16 cellular contexts compared by ENCODE assay signal in the genomic region with DNA sequence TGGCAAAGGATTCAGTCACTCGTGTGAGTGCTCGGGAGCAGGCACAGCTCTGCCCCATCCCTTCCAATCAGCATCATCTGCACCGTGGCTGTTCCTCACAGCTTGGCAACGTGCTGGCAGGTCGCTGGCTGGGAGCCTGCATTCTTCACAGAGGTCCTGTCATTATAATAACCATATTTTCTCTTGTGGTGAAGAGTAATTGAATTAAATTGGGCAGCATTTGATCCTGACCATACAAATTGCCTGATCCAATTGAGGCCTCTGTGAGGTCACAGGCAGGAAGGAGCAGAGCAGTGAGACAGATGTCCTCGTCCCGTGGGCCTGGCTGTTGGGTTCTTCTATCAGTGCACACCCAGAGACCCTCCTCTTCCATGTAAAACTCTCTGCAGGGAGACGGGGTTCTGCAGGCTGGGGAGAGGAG.
DNase-seq lines count a peak whose midpoint lies in the region; ATAC-seq and TF ChIP-seq lines count a peak whose summit lies in the region.
"Had no signal": no experiment of that assay in that cellular context is flagged by ENCODE, and none has a peak within 500 bp of the region (broad histone marks: within the 10 kb centered on the region; RNA-seq: fewer than 3 reads in every experiment).

No MANE protein-coding gene starts in this region.

- peaks cover 20% of the 10 kb centered on the region for H3K4me1 Mint-ChIP-seq in Calu3 (ENCODE audit: low read depth, unreplicated experiment)
- H3K4me1 Mint-ChIP-seq in progenitor cell of endocrine pancreas (ENCODE audit: low read depth): peaks cover 24% of the 10 kb centered on the region
- H3K4me1 Mint-ChIP-seq in glutamatergic neuron (ENCODE audit: low read depth, unreplicated experiment): peaks cover 11% of the 10 kb centered on the region
- H3K4me1 Mint-ChIP-seq in T-cell: peaks cover 12 to 25% (median 17%) of the 10 kb centered on the region in 3 donors

- H3K27ac Mint-ChIP-seq in Calu3 (ENCODE audit: unreplicated experiment) (no peak overlapping the region), progenitor cell of endocrine pancreas (peak overlapping the region; percentile 22), glutamatergic neuron (ENCODE audit: unreplicated experiment) (no peak overlapping the region), T-cell (no peak overlapping the region)
- H3K27ac Mint-ChIP-seq: T-helper 1 cell treated with Interleukin-12 subunit alpha and Interleukin-12 subunit beta and Interleukin-4 antibody, amounts not matched to agents 30 μg/mL and 1 μg/mL, for 36 hours had no signal

- H3K4me3 Mint-ChIP-seq in Calu3 (ENCODE audit: low read depth, unreplicated experiment) (peak overlapping the region; percentile 17), progenitor cell of endocrine pancreas (ENCODE audit: low read depth) (peak overlapping the region; percentile 7), glutamatergic neuron (ENCODE audit: unreplicated experiment) (no peak overlapping the region), T-cell (no peak overlapping the region)
- H3K4me3 Mint-ChIP-seq: T-helper 1 cell treated with Interleukin-12 subunit alpha and Interleukin-12 subunit beta and Interleukin-4 antibody, amounts not matched to agents 30 μg/mL and 1 μg/mL, for 36 hours had no signal

- BruUV-seq in Calu3 (replicated peaks; lab: Mats Ljungman, UMichigan): no TSS peak

- H3K36me3 Mint-ChIP-seq in Calu3 (ENCODE audit: insufficient read depth, unreplicated experiment) (no peaks in the 10 kb centered on the region), progenitor cell of endocrine pancreas (ENCODE audit: insufficient read depth) (no peaks in the 10 kb centered on the region), glutamatergic neuron (ENCODE audit: unreplicated experiment) (no peaks in the 10 kb centered on the region), T-cell (no peaks in the 10 kb centered on the region)

- TF ChIP-seq CTCF in Calu3 (IDR thresholded peaks at IDR 0.05; ENCODE audit: unreplicated experiment) (no peak), progenitor cell of endocrine pancreas (IDR thresholded peaks at IDR 0.05; ENCODE audit: unreplicated experiment) (no peak), glutamatergic neuron (IDR thresholded peaks at IDR 0.05; ENCODE audit: partially characterized antibody, unreplicated experiment) (no peak), GM10248 (IDR thresholded peaks at IDR 0.05; ENCODE audit: control extremely low read depth, extremely low read depth, low read depth, missing control alignments) (no peak)

- H3K9me3 Mint-ChIP-seq in Calu3 (ENCODE audit: low read depth, unreplicated experiment) (no peaks in the 10 kb centered on the region), progenitor cell of endocrine pancreas (ENCODE audit: low read depth) (no peaks in the 10 kb centered on the region), glutamatergic neuron (ENCODE audit: unreplicated experiment) (peaks cover 2% of the 10 kb centered on the region), T-cell (peaks cover 0 to 4% (median 0%) of the 10 kb centered on the region in 3 donors)
- H3K9me3 Mint-ChIP-seq: T-helper 1 cell treated with Interleukin-12 subunit alpha and Interleukin-12 subunit beta and Interleukin-4 antibody, amounts not matched to agents 30 μg/mL and 1 μg/mL, for 36 hours had no signal

- no peak for ATAC-seq in T-cell (replicated peaks in 1 of 4)

- POLR2A ChIA-PET in GM10248 (lab: Yijun Ruan, JAX) (no interaction called here), T-cell (lab: Charles Lee) (no interaction called here)

- CTCF ChIA-PET in Calu3 (lab: Charles Lee) (no interaction called here), GM10248 (lab: Yijun Ruan, JAX) (interaction anchor here (0.8 kb wide), 1 partner anchor 64 kb away, joined by 3 read pairs; no protein-coding TSS in a partner anchor), T-cell (lab: Charles Lee) (interaction anchor here in 1 of 2 donors (0.6 to 0.7 kb wide), 3 partner anchors 46 to 1066 kb away, joined by 3 read pairs; no protein-coding TSS in a partner anchor)

- intact Hi-C loops in Calu3 (cut with micrococcal nuclease; ENCODE audit: unreplicated experiment): no loop called here

- no peaks in the 10 kb centered on the region for H3K27me3 Mint-ChIP-seq in Calu3 (ENCODE audit: unreplicated experiment)
- H3K27me3 Mint-ChIP-seq in progenitor cell of endocrine pancreas: peaks cover 21% of the 10 kb centered on the region
- no peaks in the 10 kb centered on the region for H3K27me3 Mint-ChIP-seq in glutamatergic neuron (ENCODE audit: unreplicated experiment)
- no peaks in the 10 kb centered on the region for H3K27me3 Mint-ChIP-seq in T-cell

- DNase-seq in Calu3: no peak
- peak; percentile 92 for DNase-seq in NCI-H446 treated with DMSO at 0.1 percent for 48 hours (lab: John Stamatoyannopoulos, UW)
- DNase-seq in astrocyte of the hippocampus (ENCODE audit: low read depth, low spot score): peak; percentile 59
- DNase-seq in progenitor cell of endocrine pancreas (ENCODE audit: low spot score, unreplicated experiment): no peak
- no peak for DNase-seq in glutamatergic neuron
- DNase-seq in GM10248 (ENCODE audit: extremely low spot score): no peak
- no peak for DNase-seq in T-cell
- DNase-seq: activated CD4-positive, alpha-beta T cell treated with anti-CD3 and anti-CD28 coated beads for 1 hour; activated naive CD4-positive, alpha-beta T cell; kidney glomerular epithelial cell; NCI-H2029; NCI-H748 treated with DMSO at 0.1 percent for 48 hours; RPMI8226; stimulated activated CD4-positive, alpha-beta T cell treated with anti-CD3 and anti-CD28 coated beads, Interleukin-2, amount 100 ng/mL, for 48 hours; testis had no signal

Comparison
In these comparisons a context has a peak if more than half of its experiments do, and no peak if none do; other contexts are left out.
1. DNase-seq: peak in NCI-H446 treated with DMSO at 0.1 percent for 48 hours (single experiment) and astrocyte of the hippocampus (single experiment); none in Calu3 (single experiment), progenitor cell of endocrine pancreas (single experiment), glutamatergic neuron (single experiment), GM10248 (single experiment) and T-cell (0 of 34).
2. H3K4me3 Mint-ChIP-seq: peak in Calu3 (single experiment) and progenitor cell of endocrine pancreas (single experiment); none in glutamatergic neuron (single experiment) and T-cell (0 of 3).